In the genomic region with DNA sequence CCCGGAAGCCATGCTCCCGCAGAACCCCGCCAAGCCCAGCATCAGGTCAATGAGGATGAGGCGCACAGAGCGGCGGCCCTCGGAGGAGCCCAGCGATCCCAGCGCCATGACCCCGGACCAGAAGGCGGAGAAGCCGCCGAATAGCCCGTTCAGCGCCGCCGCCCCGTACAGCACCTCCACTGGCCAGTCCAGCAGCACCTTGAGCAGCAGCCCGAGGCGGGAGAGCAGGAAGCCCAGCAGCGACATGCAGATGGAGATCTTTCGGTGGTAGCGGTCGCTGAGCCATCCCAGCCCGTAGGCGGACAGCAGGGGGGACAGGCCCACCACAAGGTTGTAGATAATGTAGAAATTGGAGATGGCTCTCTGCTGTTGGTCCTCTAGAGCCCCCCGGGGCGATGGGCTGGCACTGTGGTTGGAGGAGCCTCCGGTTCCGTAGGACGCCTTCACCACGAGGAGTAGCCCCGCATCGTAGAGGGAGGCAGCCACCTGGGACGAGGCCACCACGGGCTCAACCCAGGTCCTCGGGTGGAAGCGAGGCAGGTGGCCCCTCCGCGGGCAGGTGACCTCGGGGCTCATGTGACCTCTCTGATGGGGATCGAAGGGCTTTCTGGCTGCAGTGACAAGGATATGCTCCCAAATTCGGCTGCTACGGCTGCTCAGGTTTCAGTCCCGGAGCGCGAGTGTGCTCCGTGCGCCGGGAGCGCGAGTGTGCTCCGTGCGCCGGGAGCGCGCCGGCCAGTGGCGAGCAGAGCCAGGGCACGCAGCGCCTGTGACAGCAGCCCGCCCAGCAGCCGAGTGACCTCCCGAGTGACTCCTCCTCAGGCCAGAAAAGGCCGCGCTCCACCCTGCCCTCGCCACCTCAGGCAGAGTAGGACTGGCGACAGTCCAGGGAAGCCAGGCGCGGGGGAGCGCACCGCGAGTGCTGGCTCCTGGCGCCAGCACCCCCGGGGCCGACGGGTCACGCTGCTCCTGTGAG, we compare ENCODE assay signal across 9 cellular contexts. TPM values are rescaled to one million over a fixed set of nuclear protein-coding genes. Genes with fewer than 3 reads are reported as not detected.
DNase-seq lines count a peak whose midpoint lies in the region; ATAC-seq, FAIRE-seq and TF ChIP-seq lines count a peak whose summit lies in the region.
"Had no signal": no experiment of that assay in that cellular context is flagged by ENCODE, and none has a peak within 500 bp of the region (broad histone marks: within the 10 kb centered on the region; RNA-seq: fewer than 3 reads in every experiment).

A gene with protein sequence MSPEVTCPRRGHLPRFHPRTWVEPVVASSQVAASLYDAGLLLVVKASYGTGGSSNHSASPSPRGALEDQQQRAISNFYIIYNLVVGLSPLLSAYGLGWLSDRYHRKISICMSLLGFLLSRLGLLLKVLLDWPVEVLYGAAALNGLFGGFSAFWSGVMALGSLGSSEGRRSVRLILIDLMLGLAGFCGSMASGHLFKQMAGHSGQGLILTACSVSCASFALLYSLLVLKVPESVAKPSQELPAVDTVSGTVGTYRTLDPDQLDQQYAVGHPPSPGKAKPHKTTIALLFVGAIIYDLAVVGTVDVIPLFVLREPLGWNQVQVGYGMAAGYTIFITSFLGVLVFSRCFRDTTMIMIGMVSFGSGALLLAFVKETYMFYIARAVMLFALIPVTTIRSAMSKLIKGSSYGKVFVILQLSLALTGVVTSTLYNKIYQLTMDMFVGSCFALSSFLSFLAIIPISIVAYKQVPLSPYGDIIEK (minus strand): TSS at position 771 of the 976 bp plus-strand sequence. CDS start 195 bp downstream, at position 576.

- no peak for TF ChIP-seq CTCF in bronchial epithelial cell (IDR thresholded peaks at IDR 0.05; ENCODE audit: insufficient read depth, low read length, severe bottlenecking)

- DNase-seq in H7: peak; percentile 81
- DNase-seq in bronchial epithelial cell (ENCODE audit: low read depth): no peak
- DNase-seq in iPS-NIHi11 (ENCODE audit: low spot score): peak; percentile 67
- no peak for DNase-seq in sciatic nerve (ENCODE audit: low spot score)
- DNase-seq in NCI-H526 (lab: John Stamatoyannopoulos, UW): no peak
- no peak for DNase-seq in putamen (ENCODE audit: low spot score)
- no peak for DNase-seq in cerebellar nuclear complex (lab: John Stamatoyannopoulos, UW)
- DNase-seq: activated naive CD4-positive, alpha-beta T cell treated with anti-CD3 and anti-CD28 coated beads, Interleukin-2, amount 50 U/mL, for 16 hours had no signal

- H3K27me3 ChIP-seq in H7 (ENCODE audit: control insufficient read depth, insufficient read depth, low read length) (peaks cover 28% of the 10 kb centered on the region), bronchial epithelial cell (ENCODE audit: control insufficient read depth, insufficient read depth, low read length) (peaks cover 5% of the 10 kb centered on the region)

- no peak for FAIRE-seq in bronchial epithelial cell (lab: Jason Lieb, UNC)

- H3K36me3 ChIP-seq in H7 (replicated peaks; ENCODE audit: control insufficient read depth, insufficient read depth, low read length) (no peaks in the 10 kb centered on the region), bronchial epithelial cell (ENCODE audit: control insufficient read depth, insufficient read depth, low read length) (no peaks in the 10 kb centered on the region)

- intact Hi-C loops in sciatic nerve (cut with DNase I): no loop called here

- peak; percentile 60 for ATAC-seq in sciatic nerve
- no peak for ATAC-seq in GM18867 (IDR thresholded peaks at IDR 0.05; ENCODE audit: unreplicated experiment)

- H3K4me3 ChIP-seq in H7 (ENCODE audit: insufficient read depth, low read depth, low read length) (peak within 1 kb of the TSS; percentile 48), bronchial epithelial cell (ENCODE audit: low read depth, low read length) (peak within 1 kb of the TSS; percentile 16)

RNA-seq across cellular contexts. Expression of the gene that starts here (rescaled TPM):
- total RNA-seq in H7 (2014; rRNA removed; shearing (Covaris generic)): not detected in 2 replicates
- total RNA-seq in bronchial epithelial cell (not detected in 2 replicates), sciatic nerve (0.27 TPM)

Comparison
In these comparisons a context has a peak if more than half of its experiments do, and no peak if none do; other contexts are left out.
1. Peak in DNase-seq and H3K4me3 ChIP-seq in H7; RNA of the gene not detected or under 1 TPM.
2. Peak in ATAC-seq in sciatic nerve; RNA of the gene not detected or under 1 TPM.